Comparison of ENCODE assay signal across 17 cellular contexts in the genomic region with DNA sequence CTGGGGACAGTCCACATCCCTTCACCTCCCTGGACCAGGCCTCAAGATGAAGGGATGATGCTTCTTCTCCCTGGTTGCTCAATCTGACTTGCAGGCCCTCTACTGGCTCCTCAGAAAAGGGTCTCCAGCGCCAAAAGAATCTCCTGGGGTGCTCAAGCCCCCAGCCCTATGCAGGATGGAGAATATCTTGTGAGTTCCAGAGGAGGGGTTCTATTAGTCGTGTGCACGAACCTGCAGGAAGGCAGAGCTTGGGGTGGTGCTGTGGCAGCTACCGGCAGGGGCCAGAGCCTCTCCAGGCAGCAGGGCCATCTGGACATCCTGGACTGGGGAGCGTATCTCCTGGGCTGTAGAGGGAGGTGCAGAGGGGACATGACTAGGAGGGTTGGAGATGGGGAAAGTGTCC.
DNase-seq lines count a peak whose midpoint lies in the region; ATAC-seq and TF ChIP-seq lines count a peak whose summit lies in the region.
"Had no signal": no experiment of that assay in that cellular context is flagged by ENCODE, and none has a peak within 500 bp of the region (broad histone marks: within the 10 kb centered on the region; RNA-seq: fewer than 3 reads in every experiment).

No MANE protein-coding gene starts in this region.

- CTCF ChIA-PET in activated CD4-positive, alpha-beta T cell treated with anti-CD3 and anti-CD28 coated beads for 36 hours (lab: Charles Lee): no interaction called here

- H3K9me3 Mint-ChIP-seq in brain (peaks cover 0 to 11% (median 0%) of the 10 kb centered on the region in 5 experiments), mesothelial cell of epicardium (no peaks in the 10 kb centered on the region)
- H3K9me3 Mint-ChIP-seq in activated CD4-positive, alpha-beta T cell treated with anti-CD3 and anti-CD28 coated beads for 36 hours (ENCODE audit: low read depth): no peaks in the 10 kb centered on the region
- H3K9me3 Mint-ChIP-seq: activated naive CD4-positive, alpha-beta T cell treated with anti-CD3 and anti-CD28 coated beads, Interleukin-2, amount 50 U/mL, for 72 hours; central memory CD8-positive, alpha-beta T cell; IgD-negative memory B cell had no signal

- POLR2A ChIA-PET in activated CD4-positive, alpha-beta T cell treated with anti-CD3 and anti-CD28 coated beads for 36 hours (lab: Charles Lee): no interaction called here

- peaks cover 20% of the 10 kb centered on the region for H3K27me3 ChIP-seq in H7 (ENCODE audit: control insufficient read depth, insufficient read depth, low read length)

- ATAC-seq in activated CD4-positive, alpha-beta T cell treated with anti-CD3 and anti-CD28 coated beads for 36 hours: no peak
- no peak for ATAC-seq in GM21825 (IDR thresholded peaks at IDR 0.05; ENCODE audit: unreplicated experiment)
- ATAC-seq: activated naive CD4-positive, alpha-beta T cell treated with anti-CD3 and anti-CD28 coated beads, Interleukin-2, amount 50 U/mL, for 72 hours; stimulated activated naive CD8-positive, alpha-beta T cell treated with anti-CD3 and anti-CD28 coated beads, Interleukin-15, Interleukin-2, amounts not matched to agents 100 U/mL and 50 U/mL, for 24 hours had no signal

- H3K36me3 Mint-ChIP-seq in brain (no peaks in the 10 kb centered on the region), mesothelial cell of epicardium (no peaks in the 10 kb centered on the region)
- no peaks in the 10 kb centered on the region for H3K36me3 Mint-ChIP-seq in activated CD4-positive, alpha-beta T cell treated with anti-CD3 and anti-CD28 coated beads for 36 hours (ENCODE audit: low read depth)
- H3K36me3 Mint-ChIP-seq: activated naive CD4-positive, alpha-beta T cell treated with anti-CD3 and anti-CD28 coated beads, Interleukin-2, amount 50 U/mL, for 72 hours; IgD-negative memory B cell had no signal

- peak overlapping the region; percentile 34 to 94 (median 82) for H3K27ac Mint-ChIP-seq in brain
- no peak overlapping the region for H3K27ac Mint-ChIP-seq in mesothelial cell of epicardium
- H3K27ac Mint-ChIP-seq in activated CD4-positive, alpha-beta T cell treated with anti-CD3 and anti-CD28 coated beads for 36 hours: no peak overlapping the region
- H3K27ac Mint-ChIP-seq: activated naive CD4-positive, alpha-beta T cell treated with anti-CD3 and anti-CD28 coated beads, Interleukin-2, amount 50 U/mL, for 72 hours; IgD-negative memory B cell had no signal

- no peak for DNase-seq in AG09309 (ENCODE audit: low read depth)
- DNase-seq in H7: peak; percentile 61
- no peak for DNase-seq in mesothelial cell of epicardium (ENCODE audit: low spot score in 2 of 2, unreplicated experiment in 2 of 2)
- no peak for DNase-seq in kidney tubule cell (ENCODE audit: low spot score)
- no peak for DNase-seq in NCI-H1436 (lab: John Stamatoyannopoulos, UW)
- DNase-seq in activated CD4-positive, alpha-beta T cell treated with anti-CD3 and anti-CD28 coated beads for 36 hours: no peak
- DNase-seq: activated CD4-positive, alpha-beta T cell treated with anti-CD3 and anti-CD28 coated beads for 4 hours; DMS53; HCEC 1CT; NCI-H1048; stimulated activated naive CD8-positive, alpha-beta T cell treated with anti-CD3 and anti-CD28 coated beads, Interleukin-15, Interleukin-2, amounts not matched to agents 100 U/mL and 50 U/mL, for 24 hours had no signal

- H3K4me3 Mint-ChIP-seq in brain: peak overlapping the region; percentile 60 to 81 (median 73)
- H3K4me3 Mint-ChIP-seq in mesothelial cell of epicardium: peak overlapping the region; percentile 59
- H3K4me3 Mint-ChIP-seq in activated CD4-positive, alpha-beta T cell treated with anti-CD3 and anti-CD28 coated beads for 36 hours: no peak overlapping the region
- H3K4me3 Mint-ChIP-seq: central memory CD8-positive, alpha-beta T cell; IgD-negative memory B cell had no signal

- H3K4me3 ChIP-seq in AG09309 (ENCODE audit: control insufficient read depth, low read depth, low read length) (no peak overlapping the region), H7 (ENCODE audit: insufficient read depth, low read depth, low read length) (no peak overlapping the region)
- H3K4me3 ChIP-seq: BLaER1 had no signal

- peak; percentile 15 for TF ChIP-seq CTCF in AG09309 (IDR thresholded peaks at IDR 0.05; ENCODE audit: control insufficient read depth, insufficient read depth, low read depth, low read length, missing control alignments)
- peak; percentile 28 to 64 for TF ChIP-seq CTCF in brain (conservative IDR thresholded peaks at IDR 0.05)
- no peak for TF ChIP-seq CTCF in mesothelial cell of epicardium (IDR thresholded peaks at IDR 0.05; ENCODE audit: unreplicated experiment)

- no peaks in the 10 kb centered on the region for H3K36me3 ChIP-seq in H7 (replicated peaks; ENCODE audit: control insufficient read depth, insufficient read depth, low read length)
- H3K36me3 ChIP-seq: BLaER1 had no signal

- H3K27me3 Mint-ChIP-seq in brain (peaks cover 12% of the 10 kb centered on the region), mesothelial cell of epicardium (ENCODE audit: low read depth) (peaks cover 81% of the 10 kb centered on the region)
- H3K27me3 Mint-ChIP-seq in activated CD4-positive, alpha-beta T cell treated with anti-CD3 and anti-CD28 coated beads for 36 hours: peaks cover 47% of the 10 kb centered on the region

- intact Hi-C loops in activated CD4-positive, alpha-beta T cell treated with anti-CD3 and anti-CD28 coated beads for 36 hours (cut with DNase I, micrococcal nuclease): no loop called here

- peaks cover 60% of the 10 kb centered on the region for H3K4me1 Mint-ChIP-seq in brain
- peaks cover 13% of the 10 kb centered on the region for H3K4me1 Mint-ChIP-seq in mesothelial cell of epicardium
- H3K4me1 Mint-ChIP-seq in activated CD4-positive, alpha-beta T cell treated with anti-CD3 and anti-CD28 coated beads for 36 hours: no peaks in the 10 kb centered on the region
- H3K4me1 Mint-ChIP-seq: IgD-negative memory B cell had no signal

Comparison
In these comparisons a context has a peak if more than half of its experiments do, and no peak if none do; other contexts are left out.
1. H3K27ac Mint-ChIP-seq: peak in brain (5 of 5); none in mesothelial cell of epicardium (single experiment) and activated CD4-positive, alpha-beta T cell treated with anti-CD3 and anti-CD28 coated beads for 36 hours (single experiment).